In genomic region chr11:119432484-119433368, GRCh38 we compare ENCODE assay signal across 10 cellular contexts. TPM values are rescaled to one million over a fixed set of nuclear protein-coding genes. Genes with fewer than 3 reads are reported as not detected.
DNase-seq lines count a peak whose midpoint lies in the region; ATAC-seq and TF ChIP-seq lines count a peak whose summit lies in the region.
"Had no signal": no experiment of that assay in that cellular context is flagged by ENCODE, and none has a peak within 500 bp of the region (broad histone marks: within the 10 kb centered on the region; RNA-seq: fewer than 3 reads in every experiment).

No MANE protein-coding gene starts in this region.

- H3K9ac ChIP-seq in skeletal muscle satellite cell (ENCODE audit: low read depth, low read length): peak overlapping the region; percentile 48

- CTCF ChIA-PET in WTC11 (lab: Charles Lee): interaction anchor here (0.6 to 2.3 kb wide), 10 partner anchors 9 to 615 kb away, joined by 3 to 18 read pairs (median 5); partner anchors contain the start of gene THY1

- H3K4me1 ChIP-seq in GM23338 (ENCODE audit: insufficient read depth) (peaks cover 17% of the 10 kb centered on the region), heart right ventricle (peaks cover 0 to 12% (median 0%) of the 10 kb centered on the region in 9 donors), skeletal muscle satellite cell (ENCODE audit: control insufficient read depth, insufficient read depth, low read length) (peaks cover 27% of the 10 kb centered on the region)

- peaks cover 3% of the 10 kb centered on the region; the same call in 1 of the 2 replicates for H3K9me2 ChIP-seq in GM23338 (ENCODE audit: insufficient read depth)

- no peaks in the 10 kb centered on the region for H3K79me2 ChIP-seq in GM23338 (replicated peaks; ENCODE audit: insufficient read depth)

- H3K9me3 ChIP-seq in heart right ventricle: no peaks in the 10 kb centered on the region
- H3K9me3 ChIP-seq in skeletal muscle satellite cell (replicated peaks; ENCODE audit: low read length): no peaks in the 10 kb centered on the region
- H3K9me3 ChIP-seq: neutrophil had no signal

- H4K20me1 ChIP-seq in GM23338 (replicated peaks; ENCODE audit: insufficient read depth): no peaks in the 10 kb centered on the region

- H3K9me3 Mint-ChIP-seq in GM23338 (peaks cover 5% of the 10 kb centered on the region; the same call in 2 of the 3 replicates), WTC11 (peaks cover 9% of the 10 kb centered on the region)
- peaks cover 0 to 6% of the 10 kb centered on the region in 2 donors for H3K9me3 Mint-ChIP-seq in effector memory CD8-positive, alpha-beta T cell

- H3K36me3 Mint-ChIP-seq in GM23338 (ENCODE audit: low read depth) (peaks cover 5% of the 10 kb centered on the region), WTC11 (peaks cover 7% of the 10 kb centered on the region)
- peaks cover 6% of the 10 kb centered on the region for H3K36me3 Mint-ChIP-seq in effector memory CD8-positive, alpha-beta T cell (ENCODE audit: insufficient read depth)

- WGBS in heart right ventricle, 2 donors: 39 to 46% methylated on average over 22 of the region's 22 CpGs

- peak overlapping the region; percentile 68 for H2AFZ ChIP-seq in GM23338

- POLR2A ChIA-PET in WTC11 (lab: Charles Lee): interaction anchor here (0.7 to 2.3 kb wide), 2 partner anchors 10 to 503 kb away, joined by 5 to 12 read pairs; partner anchors contain the start of gene THY1

- peaks cover 22% of the 10 kb centered on the region for H3K27me3 Mint-ChIP-seq in GM23338 (ENCODE audit: insufficient read depth, low read depth, poor library complexity)
- peaks cover 16% of the 10 kb centered on the region for H3K27me3 Mint-ChIP-seq in WTC11 (ENCODE audit: low read depth)
- H3K27me3 Mint-ChIP-seq in effector memory CD8-positive, alpha-beta T cell: peaks cover 44 to 53% of the 10 kb centered on the region in 2 donors

- H3K27ac Mint-ChIP-seq in GM23338: no peak overlapping the region
- no peak overlapping the region for H3K27ac Mint-ChIP-seq in WTC11
- no peak overlapping the region for H3K27ac Mint-ChIP-seq in effector memory CD8-positive, alpha-beta T cell

- no peak overlapping the region; the same call in 2 of the 3 replicates for H3K4me3 Mint-ChIP-seq in GM23338
- H3K4me3 Mint-ChIP-seq in WTC11: no peak overlapping the region
- no peak overlapping the region for H3K4me3 Mint-ChIP-seq in effector memory CD8-positive, alpha-beta T cell

- no peak overlapping the region for H3K27ac ChIP-seq in GM23338 (ENCODE audit: low read depth)
- H3K27ac ChIP-seq in heart right ventricle: peak overlapping the region in 3 of 10 donors; percentile 29 to 44 (median 42)
- H3K27ac ChIP-seq: neutrophil had no signal

- peak overlapping the region; percentile 6; the same call in 1 of the 2 replicates for H3K4me2 ChIP-seq in GM23338
- H3K4me2 ChIP-seq in skeletal muscle satellite cell (ENCODE audit: low read length): peak overlapping the region; percentile 84

- intact Hi-C loops in heart right ventricle (cut with DNase I): no loop called here

- no peak for TF ChIP-seq CTCF in GM23338 (conservative IDR thresholded peaks at IDR 0.05; ENCODE audit: low read depth in 2 of 2)
- TF ChIP-seq CTCF in WTC11 (IDR thresholded peaks at IDR 0.05): no peak
- TF ChIP-seq CTCF in heart right ventricle (IDR thresholded peaks at IDR 0.05): no peak

- peak; percentile 75 for ATAC-seq in GM23338
- peak; percentile 65 for ATAC-seq in WTC11
- ATAC-seq in heart right ventricle: peak; percentile 17 to 87 (median 70)
- ATAC-seq in effector memory CD8-positive, alpha-beta T cell (replicated peaks): no peak
- no peak for ATAC-seq in HG02678 (IDR thresholded peaks at IDR 0.05; ENCODE audit: unreplicated experiment)

- H3K27me3 ChIP-seq in GM23338 (ENCODE audit: insufficient read depth) (0 out of 2 replicates have a peak, but pooled peaks cover 3% of the 10 kb centered on the region), heart right ventricle (peaks cover 0 to 12% (median 5%) of the 10 kb centered on the region in 7 donors), skeletal muscle satellite cell (ENCODE audit: control insufficient read depth, insufficient read depth, low read length) (no peaks in the 10 kb centered on the region)
- H3K27me3 ChIP-seq: tibial nerve had no signal

- no peaks in the 10 kb centered on the region for H3K36me3 ChIP-seq in GM23338 (ENCODE audit: insufficient read depth)
- H3K36me3 ChIP-seq in heart right ventricle: no peaks in the 10 kb centered on the region
- no peaks in the 10 kb centered on the region for H3K36me3 ChIP-seq in skeletal muscle satellite cell (ENCODE audit: insufficient read depth, low read length)
- H3K36me3 ChIP-seq: neutrophil, tibial nerve had no signal

- DNase-seq in GM23338 (ENCODE audit: low spot score) (peak; percentile 55), WTC11 (ENCODE audit: low spot score) (no peak), heart right ventricle (no peak), mucosa of gallbladder (ENCODE audit: low spot score) (no peak), OCI-M2 (lab: John Stamatoyannopoulos, UW; ENCODE audit: unreplicated experiment) (no peak)
- DNase-seq in effector memory CD8-positive, alpha-beta T cell: no peak

- H3K4me3 ChIP-seq in GM23338: no peak overlapping the region
- H3K4me3 ChIP-seq in heart right ventricle: peak overlapping the region in 2 of 10 donors; percentile 7 to 17
- H3K4me3 ChIP-seq in skeletal muscle satellite cell (ENCODE audit: low read length): peak overlapping the region; percentile 64

- H3K4me1 Mint-ChIP-seq in GM23338 (peaks cover 31% of the 10 kb centered on the region), WTC11 (peaks cover 42% of the 10 kb centered on the region)
- no peaks in the 10 kb centered on the region for H3K4me1 Mint-ChIP-seq in effector memory CD8-positive, alpha-beta T cell (ENCODE audit: low read depth in 2 of 2)

- no peaks in the 10 kb centered on the region for H3F3A ChIP-seq in GM23338 (replicated peaks; ENCODE audit: low read depth)

TF ChIP-seq in GM23338, 12 proteins besides CTCF, POLR2A, EP300 and RAD21:
- TF ChIP-seq CREB1 (CRISPR knock-in tag; IDR thresholded peaks at IDR 0.05; ENCODE audit: low read depth) (no peak), ETS1 (IDR thresholded peaks at IDR 0.05) (no peak), POLR2AphosphoS5 (IDR thresholded peaks at IDR 0.05; ENCODE audit: low read depth) (no peak), JUNB (IDR thresholded peaks at IDR 0.05; ENCODE audit: unreplicated experiment) (no peak)

TF ChIP-seq in WTC11, 78 proteins besides CTCF, POLR2A, EP300 and RAD21:
- TF ChIP-seq TP53 (CRISPR knock-in tag; IDR thresholded peaks at IDR 0.05) (no peak), MAX (CRISPR knock-in tag; IDR thresholded peaks at IDR 0.05) (0 out of 2 replicates have a peak, but pooled peaks have one; percentile 42), MLX (CRISPR knock-in tag; IDR thresholded peaks at IDR 0.05) (no peak)

RNA-seq across cellular contexts. Expression of gene THY1, which starts 9.8 kb away (rescaled TPM):
- 515 and 597 TPM in 2 replicates for total RNA-seq in GM23338 (2014; rRNA removed; shearing (Covaris generic))
- polyA plus RNA-seq in GM23338 (2016; fragmentation: Nextera tagmentation; extraction: Ambion mirVana): 461 and 490 TPM in 2 replicates
- 325 to 376 TPM (median 365 TPM) in 3 replicates for total RNA-seq in WTC11 (2021)
- total RNA-seq in heart right ventricle: 10 to 100 TPM in 2 of 10 donors, 1 to 10 TPM in 6, under 1 TPM in 2; 0.61 to 26.6 (median 5.0) TPM
- polyA plus RNA-seq in heart right ventricle: 10 to 100 TPM in 1 of 2 donors, under 1 TPM in 1; 0.95 to 18.1 TPM
- 9.4 and 33.9 TPM in 2 replicates for total RNA-seq in skeletal muscle satellite cell (2012; rRNA removed)
- total RNA-seq in mucosa of gallbladder: 17.8 TPM

RNA-seq across cellular contexts. Expression of gene USP2, which starts 51.2 kb away (rescaled TPM):
- 4.9 and 6.6 TPM in 2 replicates for total RNA-seq in GM23338 (2014; rRNA removed; shearing (Covaris generic))
- polyA plus RNA-seq in GM23338 (2016; fragmentation: Nextera tagmentation; extraction: Ambion mirVana) (5.0 and 5.9 TPM in 2 replicates), heart right ventricle (10 to 100 TPM; 42.0 to 64.9 TPM)
- total RNA-seq in WTC11 (2021) (7.3 to 8.2 TPM (median 8.0 TPM) in 3 replicates), heart right ventricle (100 to 1,000 TPM in 9 of 10 donors, 10 to 100 TPM in 1; 87.0 to 183 (median 136) TPM), mucosa of gallbladder (7.3 TPM)
- total RNA-seq in skeletal muscle satellite cell (2012; rRNA removed): 1.5 TPM in 1 of 2 replicates, not detected in the other

Comparison
In these comparisons a context has a peak if more than half of its experiments do, and no peak if none do; other contexts are left out.
1. ATAC-seq: peak in GM23338 (single experiment), WTC11 (single experiment) and heart right ventricle (8 of 8); none in effector memory CD8-positive, alpha-beta T cell (single experiment) and HG02678 (single experiment).
2. RNA of gene THY1, which starts 9.8 kb away (total RNA-seq): 515 to 597 TPM in GM23338 and 325 to 376 TPM in WTC11; 17.8 TPM in mucosa of gallbladder (single experiment) and 0.61 to 26.6 TPM in heart right ventricle; every median in the first group is over 10 times any median in the second.